In the genomic region with DNA sequence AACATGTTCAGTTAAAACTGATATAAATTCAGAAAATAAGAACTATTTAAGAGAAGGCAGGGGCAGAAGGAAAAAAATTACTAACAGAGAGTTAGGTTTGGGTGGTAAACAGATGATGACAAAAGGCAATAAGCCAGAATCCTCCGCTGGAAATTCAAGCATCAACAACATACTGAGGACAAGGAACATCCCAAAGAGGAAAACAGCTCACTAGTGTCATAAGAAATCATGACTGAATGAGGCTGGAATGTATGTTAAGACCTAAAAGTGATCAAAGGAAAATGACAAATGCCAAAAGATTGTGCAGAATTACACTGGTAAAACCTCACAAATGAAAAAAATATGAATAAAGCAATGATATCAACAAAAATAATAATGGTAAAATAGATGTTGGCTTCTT, we compare ENCODE assay signal across 17 cellular contexts.
DNase-seq lines count a peak whose midpoint lies in the region; ATAC-seq, FAIRE-seq and TF ChIP-seq lines count a peak whose summit lies in the region.
"Had no signal": no experiment of that assay in that cellular context is flagged by ENCODE, and none has a peak within 500 bp of the region (broad histone marks: within the 10 kb centered on the region; RNA-seq: fewer than 3 reads in every experiment).

No MANE protein-coding gene starts in this region.

- peak; percentile 91 for DNase-seq in EL
- no peak for DNase-seq in SK-N-SH
- peak; percentile 68 for DNase-seq in fibroblast of peridontal ligament (ENCODE audit: extremely low read depth)
- peak; percentile 66 for DNase-seq in renal cortical epithelial cell (ENCODE audit: low read depth)
- no peak for DNase-seq in stimulated activated effector memory CD8-positive, alpha-beta T cell treated with anti-CD3 and anti-CD28 coated beads, Interleukin-12 subunit alpha, Interleukin-12 subunit beta, amount 100 ng/mL, for 72 hours (ENCODE audit: low spot score in 2 of 2)
- no peak for DNase-seq in OCI-LY7 (ENCODE audit: low spot score)
- no peak for DNase-seq in GM19239 (ENCODE audit: insufficient read length, low spot score)
- DNase-seq: activated CD4-positive, CD25-positive, alpha-beta regulatory T cell treated with anti-CD3 and anti-CD28 coated beads, Interleukin-2, amount 50 U/mL, for 72 hours; Caco-2; H9; NCI-H1694; stimulated activated naive CD4-positive, alpha-beta T cell had no signal

- no peaks in the 10 kb centered on the region for H3K27me3 ChIP-seq in SK-N-SH (ENCODE audit: insufficient read depth)
- H3K27me3 ChIP-seq: cardiac muscle cell had no signal

- no peaks in the 10 kb centered on the region for H3K9me3 ChIP-seq in SK-N-SH
- no peaks in the 10 kb centered on the region for H3K9me3 ChIP-seq in OCI-LY7 (ENCODE audit: low read length)
- H3K9me3 ChIP-seq: Caco-2 had no signal

- H3K9me3 Mint-ChIP-seq in stimulated activated effector memory CD8-positive, alpha-beta T cell treated with anti-CD3 and anti-CD28 coated beads, Interleukin-12 subunit alpha, Interleukin-12 subunit beta, amount 100 ng/mL, for 72 hours, result peaks cover 6% of the 10 kb centered on the region
- H3K9me3 Mint-ChIP-seq: H9 had no signal

- peaks cover 0 to 28% of the 10 kb centered on the region in 2 experiments; a peak in 2 of 4 replicates for H3K4me1 ChIP-seq in SK-N-SH (ENCODE audit: control insufficient read depth in 1 of 2, insufficient read depth in 2 of 2, low read depth in 1 of 2, low read length in 1 of 2)
- H3K4me1 ChIP-seq in OCI-LY7 (ENCODE audit: insufficient read depth, low read length, poor library complexity, severe bottlenecking), result no peaks in the 10 kb centered on the region

- TF ChIP-seq RAD21 in SK-N-SH (IDR thresholded peaks at IDR 0.05; ENCODE audit: low read length), result no peak

- no TSS peak for BruUV-seq in OCI-LY7 (replicated peaks; lab: Mats Ljungman, UMichigan)

- H3K4me1 Mint-ChIP-seq in stimulated activated effector memory CD8-positive, alpha-beta T cell treated with anti-CD3 and anti-CD28 coated beads, Interleukin-12 subunit alpha, Interleukin-12 subunit beta, amount 100 ng/mL, for 72 hours, result no peaks in the 10 kb centered on the region
- H3K4me1 Mint-ChIP-seq: IgD-negative memory B cell had no signal

- H4K20me1 ChIP-seq in SK-N-SH (ENCODE audit: insufficient read depth), result no peaks in the 10 kb centered on the region
- no peaks in the 10 kb centered on the region for H4K20me1 ChIP-seq in OCI-LY7 (ENCODE audit: insufficient read depth, low read length)

- TF ChIP-seq CTCF in SK-N-SH (IDR thresholded peaks at IDR 0.05) (no peak), OCI-LY7 (conservative IDR thresholded peaks at IDR 0.05; ENCODE audit: low read length) (no peak)

- WGBS in SK-N-SH (ENCODE audit: low lambda C conversion rate), result 25% methylated on average over 1 of the region's 1 CpG

- peak overlapping the region in 1 of 2 experiments; percentile 63; a peak in 2 of 4 replicates for H3K27ac ChIP-seq in SK-N-SH (ENCODE audit: low read depth in 2 of 2, low read length in 1 of 2)
- no peak overlapping the region for H3K27ac ChIP-seq in OCI-LY7 (ENCODE audit: low read depth, low read length, poor library complexity, severe bottlenecking)
- H3K27ac ChIP-seq: cardiac muscle cell had no signal

- FAIRE-seq in GM19239 (lab: Jason Lieb, UNC), result no peak
- FAIRE-seq: GM12878 had no signal

- H3K36me3 ChIP-seq in SK-N-SH (replicated peaks in 1 of 2; ENCODE audit: control insufficient read depth in 1 of 2, insufficient read depth in 2 of 2, low read length in 1 of 2), result peaks cover 0 to 12% of the 10 kb centered on the region in 2 experiments
- no peaks in the 10 kb centered on the region for H3K36me3 ChIP-seq in OCI-LY7 (ENCODE audit: insufficient read depth, low read length)
- H3K36me3 ChIP-seq: cardiac muscle cell had no signal

- H3K9ac ChIP-seq in SK-N-SH, result no peak overlapping the region

- H3K79me2 ChIP-seq in SK-N-SH (ENCODE audit: insufficient read depth) (peaks cover 34% of the 10 kb centered on the region), OCI-LY7 (ENCODE audit: insufficient read depth, low read depth, low read length) (no peaks in the 10 kb centered on the region)

- intact Hi-C loops in OCI-LY7 (cut with micrococcal nuclease; ENCODE audit: unreplicated experiment), result no loop called here

- H3F3A ChIP-seq in SK-N-SH (replicated peaks; ENCODE audit: insufficient read depth), result peaks cover 30% of the 10 kb centered on the region

- no peaks in the 10 kb centered on the region for H3K36me3 Mint-ChIP-seq in stimulated activated effector memory CD8-positive, alpha-beta T cell treated with anti-CD3 and anti-CD28 coated beads, Interleukin-12 subunit alpha, Interleukin-12 subunit beta, amount 100 ng/mL, for 72 hours
- H3K36me3 Mint-ChIP-seq: IgD-negative memory B cell had no signal

- ATAC-seq in stimulated activated effector memory CD8-positive, alpha-beta T cell treated with anti-CD3 and anti-CD28 coated beads, Interleukin-12 subunit alpha, Interleukin-12 subunit beta, amount 100 ng/mL, for 72 hours, result no peak
- no peak for ATAC-seq in GM21825 (IDR thresholded peaks at IDR 0.05; ENCODE audit: unreplicated experiment)
- ATAC-seq: GM12878 had no signal

- H2AFZ ChIP-seq in SK-N-SH (ENCODE audit: low read depth), result no peak overlapping the region
- H2AFZ ChIP-seq in OCI-LY7 (ENCODE audit: low read length), result no peak overlapping the region

- no peak overlapping the region for H3K4me3 Mint-ChIP-seq in stimulated activated effector memory CD8-positive, alpha-beta T cell treated with anti-CD3 and anti-CD28 coated beads, Interleukin-12 subunit alpha, Interleukin-12 subunit beta, amount 100 ng/mL, for 72 hours
- H3K4me3 Mint-ChIP-seq: H9, IgD-negative memory B cell had no signal

- no peaks in the 10 kb centered on the region for H3K9me2 ChIP-seq in SK-N-SH
- no peaks in the 10 kb centered on the region for H3K9me2 ChIP-seq in OCI-LY7 (ENCODE audit: insufficient read depth, low read length)

- H3K4me2 ChIP-seq in SK-N-SH, result no peak overlapping the region; the same call in 1 of the 2 replicates
- H3K4me2 ChIP-seq in OCI-LY7 (ENCODE audit: low read length), result no peak overlapping the region

- TF ChIP-seq EP300 in SK-N-SH (IDR thresholded peaks at IDR 0.05; ENCODE audit: borderline replicate concordance in 1 of 2, low read depth in 1 of 2, low read length in 1 of 2), result peak in 1 of 2 experiments; percentile 51; a peak in 1 of 4 replicates

- H3K27ac Mint-ChIP-seq in stimulated activated effector memory CD8-positive, alpha-beta T cell treated with anti-CD3 and anti-CD28 coated beads, Interleukin-12 subunit alpha, Interleukin-12 subunit beta, amount 100 ng/mL, for 72 hours, result no peak overlapping the region
- H3K27ac Mint-ChIP-seq: H9, IgD-negative memory B cell had no signal

- POLR2A ChIA-PET in SK-N-SH (lab: Yijun Ruan, JAX) (no interaction called here), OCI-LY7 (lab: Charles Lee) (interaction anchor here (0.6 kb wide), 1 partner anchor 1613 kb away, joined by 3 read pairs; no protein-coding TSS in a partner anchor)

- H3K4me3 ChIP-seq in SK-N-SH (ENCODE audit: low read depth in 2 of 2, low read length in 1 of 2) (no peak overlapping the region), OCI-LY7 (ENCODE audit: low read depth, low read length, poor library complexity, severe bottlenecking) (no peak overlapping the region)
- H3K4me3 ChIP-seq: cardiac muscle cell, GM12878, lung had no signal

- CTCF ChIA-PET in SK-N-SH (lab: Yijun Ruan, JAX) (no interaction called here), OCI-LY7 (lab: Charles Lee; ENCODE audit: unreplicated experiment) (no interaction called here)

TF ChIP-seq in SK-N-SH, 30 proteins besides CTCF, POLR2A, EP300 and RAD21:
- TF ChIP-seq, protein P1, sequence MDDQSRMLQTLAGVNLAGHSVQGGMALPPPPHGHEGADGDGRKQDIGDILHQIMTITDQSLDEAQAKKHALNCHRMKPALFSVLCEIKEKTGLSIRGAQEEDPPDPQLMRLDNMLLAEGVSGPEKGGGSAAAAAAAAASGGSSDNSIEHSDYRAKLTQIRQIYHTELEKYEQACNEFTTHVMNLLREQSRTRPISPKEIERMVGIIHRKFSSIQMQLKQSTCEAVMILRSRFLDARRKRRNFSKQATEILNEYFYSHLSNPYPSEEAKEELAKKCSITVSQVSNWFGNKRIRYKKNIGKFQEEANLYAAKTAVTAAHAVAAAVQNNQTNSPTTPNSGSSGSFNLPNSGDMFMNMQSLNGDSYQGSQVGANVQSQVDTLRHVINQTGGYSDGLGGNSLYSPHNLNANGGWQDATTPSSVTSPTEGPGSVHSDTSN (IDR thresholded peaks at IDR 0.05), result 0 out of 2 replicates have a peak, but pooled peaks have one; percentile 33
- TF ChIP-seq ELF1 (IDR thresholded peaks at IDR 0.05), result no peak
- TF ChIP-seq EZH2phosphoT487 (IDR thresholded peaks at IDR 0.05; ENCODE audit: borderline replicate concordance, low read depth), result no peak
- peak; percentile 61 for TF ChIP-seq TCF12 (IDR thresholded peaks at IDR 0.05)
- no peak for TF ChIP-seq MXI1 (IDR thresholded peaks at IDR 0.05; ENCODE audit: low read depth, low read length)
- TF ChIP-seq JUND (IDR thresholded peaks at IDR 0.05), result peak; percentile 79
- TF ChIP-seq POLR2AphosphoS5 (IDR thresholded peaks at IDR 0.05; ENCODE audit: low read depth, low read length), result peak; percentile 38; the same call in 1 of the 2 replicates
- no peak for TF ChIP-seq FOXM1 (IDR thresholded peaks at IDR 0.05; ENCODE audit: low read depth)
- TF ChIP-seq YY1 (IDR thresholded peaks at IDR 0.05; ENCODE audit: low read depth), result no peak
- TF ChIP-seq TEAD4 (IDR thresholded peaks at IDR 0.05; ENCODE audit: borderline replicate concordance, insufficient read depth), result peak; percentile 65; the same call in 1 of the 2 replicates
- no peak for TF ChIP-seq SMC3 (IDR thresholded peaks at IDR 0.05; ENCODE audit: low read depth, low read length)
- TF ChIP-seq, protein P2, sequence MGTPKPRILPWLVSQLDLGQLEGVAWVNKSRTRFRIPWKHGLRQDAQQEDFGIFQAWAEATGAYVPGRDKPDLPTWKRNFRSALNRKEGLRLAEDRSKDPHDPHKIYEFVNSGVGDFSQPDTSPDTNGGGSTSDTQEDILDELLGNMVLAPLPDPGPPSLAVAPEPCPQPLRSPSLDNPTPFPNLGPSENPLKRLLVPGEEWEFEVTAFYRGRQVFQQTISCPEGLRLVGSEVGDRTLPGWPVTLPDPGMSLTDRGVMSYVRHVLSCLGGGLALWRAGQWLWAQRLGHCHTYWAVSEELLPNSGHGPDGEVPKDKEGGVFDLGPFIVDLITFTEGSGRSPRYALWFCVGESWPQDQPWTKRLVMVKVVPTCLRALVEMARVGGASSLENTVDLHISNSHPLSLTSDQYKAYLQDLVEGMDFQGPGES (IDR thresholded peaks at IDR 0.05; ENCODE audit: low read depth, low read length), result no peak
- no peak for TF ChIP-seq MEF2A (IDR thresholded peaks at IDR 0.05; ENCODE audit: borderline replicate concordance, low read depth)
- peak; percentile 73 for TF ChIP-seq FOSL2 (IDR thresholded peaks at IDR 0.05; ENCODE audit: borderline replicate concordance, low read depth)
- no peak for TF ChIP-seq SIN3A (IDR thresholded peaks at IDR 0.05; ENCODE audit: borderline replicate concordance, low read depth, low read length)
TF ChIP-seq in SK-N-SH: peak in this region for 6.

Comparison
In these comparisons a context has a peak if more than half of its experiments do, and no peak if none do; other contexts are left out.
1. DNase-seq: peak in EL (single experiment), fibroblast of peridontal ligament (single experiment) and renal cortical epithelial cell (single experiment); none in SK-N-SH (single experiment), stimulated activated effector memory CD8-positive, alpha-beta T cell treated with anti-CD3 and anti-CD28 coated beads, Interleukin-12 subunit alpha, Interleukin-12 subunit beta, amount 100 ng/mL, for 72 hours (0 of 2), OCI-LY7 (single experiment) and GM19239 (single experiment).